Comparison of ENCODE assay signal across 8 cellular contexts in genomic region chr2:11829324-11829946, GRCh38.
DNase-seq lines count a peak whose midpoint lies in the region; ATAC-seq and TF ChIP-seq lines count a peak whose summit lies in the region.

No MANE protein-coding gene starts in this region.

- H3K4me1 ChIP-seq in heart right ventricle = peaks cover 8 to 52% (median 36%) of the 10 kb centered on the region in 9 donors

- H3K27ac Mint-ChIP-seq in type B pancreatic cell = peak overlapping the region; percentile 92

- H3K4me1 Mint-ChIP-seq in type B pancreatic cell (ENCODE audit: unreplicated experiment) = peaks cover 28% of the 10 kb centered on the region

- peak overlapping the region; percentile 21 to 90 (median 75) for H3K27ac ChIP-seq in heart right ventricle

- H3K9me3 Mint-ChIP-seq in type B pancreatic cell = peaks cover 8% of the 10 kb centered on the region

- DNase-seq in EL = peak; percentile 57
- DNase-seq in H7 = peak; percentile 76
- DNase-seq in LNCaP clone FGC (ENCODE audit: low read depth) = no peak
- peak; percentile 27 for DNase-seq in activated naive CD8-positive, alpha-beta T cell treated with anti-CD3 and anti-CD28 coated beads, Interleukin-2, amount 50 U/mL, for 16 hours (ENCODE audit: low read depth, low spot score)
- peak; percentile 71 to 75 for DNase-seq in heart right ventricle
- DNase-seq in pons (ENCODE audit: low spot score) = peak; percentile 78
- DNase-seq in type B pancreatic cell (ENCODE audit: extremely low spot score, unreplicated experiment) = no peak

- intact Hi-C loops in heart right ventricle (cut with DNase I) = loop anchor here in 7 of 10 donors (1.0 to 10.0 kb wide), 9 partner anchors 889 to 1179 kb away; no protein-coding TSS in a partner anchor

- WGBS in heart right ventricle, 2 donors = 14 to 18% methylated on average over 11 of the region's 11 CpGs

- H3K36me3 Mint-ChIP-seq in type B pancreatic cell = peaks cover 6% of the 10 kb centered on the region

- peak overlapping the region; percentile 87 for H3K4me3 Mint-ChIP-seq in type B pancreatic cell

- H3K4me3 ChIP-seq in H7 (ENCODE audit: insufficient read depth, low read depth, low read length) (no peak overlapping the region), LNCaP clone FGC (ENCODE audit: low read depth, low read length) (no peak overlapping the region), heart right ventricle (peak overlapping the region in 6 of 10 donors; percentile 25 to 45 (median 30))

- TF ChIP-seq CTCF in LNCaP clone FGC (IDR thresholded peaks at IDR 0.05; ENCODE audit: control insufficient read depth, extremely low read depth, insufficient read depth) (peak; percentile 34; the same call in 1 of the 2 replicates), heart right ventricle (IDR thresholded peaks at IDR 0.05) (peak in 8 of 9 donors; percentile 23 to 70 (median 61)), type B pancreatic cell (conservative IDR thresholded peaks at IDR 0.05) (peak; percentile 75)

- ATAC-seq in SK-N-SH treated with all-trans-retinoic acid at 6 μM for 48 hours = peak; percentile 56
- peak; percentile 18 to 76 (median 44) for ATAC-seq in heart right ventricle

- H3K9me3 ChIP-seq in heart right ventricle = peaks cover 0 to 5% (median 0%) of the 10 kb centered on the region in 11 donors

- no peaks in the 10 kb centered on the region; the same call in none of the 2 replicates for H3K36me3 ChIP-seq in H7 (replicated peaks; ENCODE audit: control insufficient read depth, insufficient read depth, low read length)
- H3K36me3 ChIP-seq in heart right ventricle = peaks cover 0 to 31% (median 8%) of the 10 kb centered on the region in 9 donors

- H3K27me3 ChIP-seq in H7 (ENCODE audit: control insufficient read depth, insufficient read depth, low read length) = no peaks in the 10 kb centered on the region
- no peaks in the 10 kb centered on the region for H3K27me3 ChIP-seq in heart right ventricle

- no peaks in the 10 kb centered on the region for H3K27me3 Mint-ChIP-seq in type B pancreatic cell

TF ChIP-seq in SK-N-SH treated with all-trans-retinoic acid at 6 μM for 48 hours, 23 proteins besides CTCF, POLR2A, EP300 and RAD21:
- TF ChIP-seq TCF4 (CRISPR knock-in tag; IDR thresholded peaks at IDR 0.05; ENCODE audit: borderline replicate concordance) = no peak
- TF ChIP-seq ISL1 (CRISPR knock-in tag; IDR thresholded peaks at IDR 0.05) = no peak
- no peak; the same call in 1 of the 2 replicates for TF ChIP-seq GLIS3 (CRISPR knock-in tag; IDR thresholded peaks at IDR 0.05)
- 0 out of 2 replicates have a peak, but pooled peaks have one; percentile 34 for TF ChIP-seq ZNF70 (CRISPR knock-in tag; IDR thresholded peaks at IDR 0.05)
- TF ChIP-seq SNAI2 (CRISPR knock-in tag; IDR thresholded peaks at IDR 0.05) = 0 out of 2 replicates have a peak, but pooled peaks have one; percentile 23

Comparison
In these comparisons a context has a peak if more than half of its experiments do, and no peak if none do; other contexts are left out.
1. DNase-seq: peak in EL (single experiment), H7 (single experiment), activated naive CD8-positive, alpha-beta T cell treated with anti-CD3 and anti-CD28 coated beads, Interleukin-2, amount 50 U/mL, for 16 hours (single experiment), heart right ventricle (2 of 2) and pons (single experiment); none in LNCaP clone FGC (single experiment) and type B pancreatic cell (single experiment).
2. H3K4me3 ChIP-seq: peak in heart right ventricle (6 of 10); none in H7 (single experiment) and LNCaP clone FGC (single experiment).
3. Peak in every context shown above with its lines, with median percentiles within 50 percentile points of each other: CTCF ChIP-seq.